In the genomic region with DNA sequence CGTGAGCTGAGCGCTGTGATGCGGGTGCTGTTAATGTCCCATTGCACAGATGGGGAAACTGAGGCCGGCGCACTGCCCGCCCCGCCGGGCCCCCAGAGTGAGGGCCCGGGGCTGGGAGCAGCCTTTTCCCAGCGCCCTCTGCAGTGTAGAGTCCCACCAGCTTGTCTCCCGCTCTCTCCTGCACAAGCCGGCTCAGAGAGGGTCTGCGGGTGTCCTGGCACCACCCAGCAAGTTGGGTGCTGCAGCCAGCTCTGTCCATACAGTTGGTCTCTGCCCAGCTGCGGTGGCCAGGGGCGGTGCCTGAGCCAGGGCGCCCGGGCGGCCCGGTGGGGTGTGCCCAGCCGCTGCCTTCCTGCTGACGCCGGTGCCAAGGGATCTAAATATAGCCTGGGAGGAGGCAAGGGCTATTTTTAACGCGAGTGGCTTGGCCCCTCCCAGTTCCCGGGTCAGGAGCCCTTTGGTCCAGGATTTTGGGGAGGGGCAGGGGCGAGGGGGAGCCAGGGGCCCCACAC, we compare ENCODE assay signal across 8 cellular contexts. TPM values are rescaled to one million over a fixed set of nuclear protein-coding genes. Genes with fewer than 3 reads are reported as not detected.
A peak's percentile ranks its signal among the peaks of the same experiment; 100 is the strongest.
DNase-seq lines count a peak whose midpoint lies in the region; ATAC-seq, FAIRE-seq and TF ChIP-seq lines count a peak whose summit lies in the region.

No MANE protein-coding gene starts in this region.

- peak; percentile 81 to 90 (median 84) for ATAC-seq in pancreas
- no peak for ATAC-seq in HG03280 (IDR thresholded peaks at IDR 0.05; ENCODE audit: unreplicated experiment)

- peak overlapping the region; percentile 54 for H3K4me3 Mint-ChIP-seq in Calu3 (ENCODE audit: low read depth, unreplicated experiment)
- H3K4me3 Mint-ChIP-seq in activated naive CD4-positive, alpha-beta T cell treated with anti-CD3 and anti-CD28 coated beads, Interleukin-2, amount 10 ng/mL, durations not matched to agents 7 days and 5 days, result peak overlapping the region; percentile 68

- no TSS peak for BruUV-seq in Calu3 (replicated peaks; lab: Mats Ljungman, UMichigan)

- peaks cover 7 to 24% (median 16%) of the 10 kb centered on the region in 3 donors for H3K4me1 ChIP-seq in pancreas

- DNase-seq in Calu3 (peak; percentile 68), HuH-7.5 (ENCODE audit: low spot score) (peak; percentile 78), cardiac septum (ENCODE audit: low spot score) (peak; percentile 92), pancreas (peak; percentile 81 to 93 (median 88)), GF-D8 (lab: John Stamatoyannopoulos, UW) (no peak), OCI-M2 (lab: John Stamatoyannopoulos, UW; ENCODE audit: unreplicated experiment) (no peak)
- peak; percentile 64 for DNase-seq in activated naive CD4-positive, alpha-beta T cell treated with anti-CD3 and anti-CD28 coated beads, Interleukin-2, amount 10 ng/mL, durations not matched to agents 7 days and 5 days

- CTCF ChIA-PET in Calu3 (lab: Charles Lee), result interaction anchor here (1.1 to 1.4 kb wide), 2 partner anchors 34 to 49 kb away, joined by 3 to 6 read pairs; no protein-coding TSS in a partner anchor
- CTCF ChIA-PET in activated naive CD4-positive, alpha-beta T cell treated with anti-CD3 and anti-CD28 coated beads, Interleukin-2, amount 10 ng/mL, durations not matched to agents 7 days and 5 days (lab: Charles Lee), result interaction anchor here (0.5 to 0.8 kb wide), 2 partner anchors 116 to 630 kb away, joined by 3 read pairs; no protein-coding TSS in a partner anchor

- H3K27me3 ChIP-seq in pancreas, result no peaks in the 10 kb centered on the region

- H3K4me1 Mint-ChIP-seq in Calu3 (ENCODE audit: low read depth, unreplicated experiment), result peaks cover 28% of the 10 kb centered on the region
- peaks cover 63% of the 10 kb centered on the region for H3K4me1 Mint-ChIP-seq in activated naive CD4-positive, alpha-beta T cell treated with anti-CD3 and anti-CD28 coated beads, Interleukin-2, amount 10 ng/mL, durations not matched to agents 7 days and 5 days

- no peaks in the 10 kb centered on the region for H3K27me3 Mint-ChIP-seq in Calu3 (ENCODE audit: unreplicated experiment)
- peaks cover 59% of the 10 kb centered on the region for H3K27me3 Mint-ChIP-seq in activated naive CD4-positive, alpha-beta T cell treated with anti-CD3 and anti-CD28 coated beads, Interleukin-2, amount 10 ng/mL, durations not matched to agents 7 days and 5 days

- intact Hi-C loops in Calu3 (cut with micrococcal nuclease; ENCODE audit: unreplicated experiment), result no loop called here
- intact Hi-C loops in cardiac septum (cut with DNase I), result loop anchor here (1.0 to 2.0 kb wide), 2 partner anchors 18 to 45 kb away; a partner anchor contains a TSS
- intact Hi-C loops in pancreas (cut with DNase I), result loop anchor here in 1 of 3 donors (5.0 kb wide), 1 partner anchor 82 kb away; no protein-coding TSS in a partner anchor

- TF ChIP-seq CTCF in Calu3 (IDR thresholded peaks at IDR 0.05; ENCODE audit: unreplicated experiment), result no peak
- no peak for TF ChIP-seq CTCF in pancreas (IDR thresholded peaks at IDR 0.05)

- peak overlapping the region; percentile 20 to 63 (median 40) for H3K4me3 ChIP-seq in pancreas

- WGBS in pancreas, 2 donors, result 0 to 1% methylated on average over 14 to 26 of the region's 26 CpGs

- peak overlapping the region; percentile 54 to 88 (median 78) for H3K27ac ChIP-seq in pancreas

- no peaks in the 10 kb centered on the region for H3K9me3 Mint-ChIP-seq in Calu3 (ENCODE audit: low read depth, unreplicated experiment)
- no peaks in the 10 kb centered on the region for H3K9me3 Mint-ChIP-seq in activated naive CD4-positive, alpha-beta T cell treated with anti-CD3 and anti-CD28 coated beads, Interleukin-2, amount 10 ng/mL, durations not matched to agents 7 days and 5 days

- peaks cover 10% of the 10 kb centered on the region for H3K36me3 Mint-ChIP-seq in Calu3 (ENCODE audit: insufficient read depth, unreplicated experiment)
- no peaks in the 10 kb centered on the region for H3K36me3 Mint-ChIP-seq in activated naive CD4-positive, alpha-beta T cell treated with anti-CD3 and anti-CD28 coated beads, Interleukin-2, amount 10 ng/mL, durations not matched to agents 7 days and 5 days

- no peak overlapping the region for H3K27ac Mint-ChIP-seq in Calu3 (ENCODE audit: unreplicated experiment)
- peak overlapping the region; percentile 58 for H3K27ac Mint-ChIP-seq in activated naive CD4-positive, alpha-beta T cell treated with anti-CD3 and anti-CD28 coated beads, Interleukin-2, amount 10 ng/mL, durations not matched to agents 7 days and 5 days

- no peak for FAIRE-seq in pancreas (lab: Jason Lieb, UNC)

- H3K36me3 ChIP-seq in pancreas, result no peaks in the 10 kb centered on the region

- H3K9me3 ChIP-seq in pancreas, result no peaks in the 10 kb centered on the region

RNA-seq across cellular contexts. Expression of a gene that starts 19.3 kb away (rescaled TPM):
- total RNA-seq in Calu3 (2022), result 26.3 and 36.5 TPM in 2 replicates
- total RNA-seq in cardiac septum, result 54.4 TPM
- total RNA-seq in pancreas, result 10 to 100 TPM; 20.4 to 58.8 (median 42.3) TPM
- 100 to 1,000 TPM; 182 to 237 TPM for polyA plus RNA-seq in pancreas

RNA-seq across cellular contexts. Expression of a gene that starts 38.4 kb away (rescaled TPM):
- total RNA-seq in Calu3 (2022) (88.0 and 109 TPM in 2 replicates), cardiac septum (13.2 TPM), pancreas (10 to 100 TPM in 3 of 6 donors, 1 to 10 TPM in 3; 3.9 to 14.8 (median 9.7) TPM)
- polyA plus RNA-seq in pancreas, result 10 to 100 TPM in 1 of 2 donors, 1 to 10 TPM in 1; 5.2 to 11.9 TPM

Comparison
In these comparisons a context has a peak if more than half of its experiments do, and no peak if none do; other contexts are left out.
1. DNase-seq: peak in Calu3 (single experiment), HuH-7.5 (single experiment), activated naive CD4-positive, alpha-beta T cell treated with anti-CD3 and anti-CD28 coated beads, Interleukin-2, amount 10 ng/mL, durations not matched to agents 7 days and 5 days (single experiment), cardiac septum (single experiment) and pancreas (6 of 6); none in GF-D8 (single experiment) and OCI-M2 (single experiment).